In the genomic region with DNA sequence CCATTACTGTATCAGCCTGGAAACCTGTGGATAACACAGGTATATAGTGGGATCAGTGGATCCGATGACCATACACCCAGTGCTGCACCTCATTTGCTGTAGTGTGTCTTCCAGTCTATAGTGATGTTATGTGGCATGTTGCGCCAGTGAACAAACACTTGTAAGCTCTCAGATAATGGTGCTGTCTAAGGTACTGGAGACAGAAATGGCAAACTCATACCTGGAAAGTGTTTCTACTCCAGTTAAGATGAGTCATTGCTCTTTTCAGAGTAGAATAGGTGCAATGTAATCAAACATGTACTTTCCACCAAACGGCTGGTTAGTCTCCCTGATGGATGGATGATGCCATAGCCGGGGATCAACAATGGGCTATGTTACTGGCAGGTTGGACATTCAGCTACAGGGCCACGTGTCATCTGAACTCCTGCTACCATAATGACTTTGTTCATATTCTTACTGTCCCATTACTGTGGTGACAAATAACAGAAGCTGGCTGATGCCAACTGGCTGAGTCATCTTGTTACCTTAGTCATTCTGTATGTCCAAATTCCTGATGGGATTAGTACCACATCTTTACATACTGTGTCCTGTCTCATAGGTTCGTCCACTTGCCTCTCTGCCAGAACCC, we compare ENCODE assay signal across 32 cellular contexts. TPM values are rescaled to one million over a fixed set of nuclear protein-coding genes. Genes with fewer than 3 reads are reported as not detected.
DNase-seq lines count a peak whose midpoint lies in the region; ATAC-seq and TF ChIP-seq lines count a peak whose summit lies in the region.
"Had no signal": no experiment of that assay in that cellular context is flagged by ENCODE, and none has a peak within 500 bp of the region (broad histone marks: within the 10 kb centered on the region; RNA-seq: fewer than 3 reads in every experiment).

No MANE protein-coding gene starts in this region.

- intact Hi-C loops in upper lobe of right lung (cut with DNase I) = no loop called here

- no peak for TF ChIP-seq EP300 in tibial nerve (IDR thresholded peaks at IDR 0.05)

- H3K9me3 Mint-ChIP-seq in endothelial cell (ENCODE audit: unreplicated experiment) = no peaks in the 10 kb centered on the region
- H3K9me3 Mint-ChIP-seq: stimulated activated naive B cell treated with anti-CD40 and anti-IgM and Interleukin-4, amounts not matched to agents 10 μg/mL and 1 μg/mL and 100 μg/mL, for 72 hours; T-helper 2 cell treated with Interferon-gamma antibody and Interleukin-4, amounts not matched to agents 5 μg/mL and 100 μg/mL, for 36 hours had no signal

- H3K9me3 ChIP-seq in upper lobe of right lung = no peaks in the 10 kb centered on the region
- no peaks in the 10 kb centered on the region for H3K9me3 ChIP-seq in tibial nerve
- H3K9me3 ChIP-seq: thoracic aorta had no signal

- DNase-seq in stimulated activated CD4-positive, alpha-beta T cell treated with anti-CD3 and anti-CD28 coated beads, Interleukin-1b, Interleukin-23, amount 100 ng/mL, for 48 hours = peak; percentile 5
- no peak for DNase-seq in stimulated activated CD4-positive, alpha-beta T cell treated with anti-CD3 and anti-CD28 coated beads, Interleukin-4, amount 100 ng/mL, for 4 hours
- DNase-seq in NCI-H2029 treated with DMSO at 0.1 percent for 48 hours (lab: John Stamatoyannopoulos, UW) (peak; percentile 4), coronary artery (ENCODE audit: low spot score) (peak; percentile 19), upper lobe of right lung (no peak), tibial nerve (ENCODE audit: low spot score in 2 of 2) (no peak), middle frontal gyrus (ENCODE audit: extremely low spot score, low spot score) (no peak), endothelial cell (ENCODE audit: low spot score) (no peak)
- DNase-seq: activated B cell treated with CpG ODN at 0.5 μM for 24 hours; activated naive CD4-positive, alpha-beta T cell treated with anti-CD3 and anti-CD28 coated beads, Interleukin-2, amount 50 U/mL, for 16 hours; activated T-cell treated with anti-CD3 and anti-CD28 coated beads, Interleukin-2, amount 50 U/mL, for 1 hour; anterior cingulate cortex; CD4-positive, alpha-beta memory T cell; central memory CD4-positive, alpha-beta T cell; DMS53; erythroblast; foreskin melanocyte; hippocampal formation; NCI-H1092 treated with DMSO at 0.1 percent for 48 hours; NCI-H2081 treated with DMSO at 0.1 percent for 48 hours; NCI-H524; stimulated activated CD4-positive, alpha-beta T cell treated with anti-CD3 and anti-CD28 coated beads, Interleukin-2, amount 100 ng/mL, for 24 hours; stimulated activated naive B cell treated with anti-CD40 and anti-IgM and Interleukin-4, amounts not matched to agents 10 μg/mL and 1 μg/mL and 100 μg/mL, for 72 hours had no signal

- H3K36me3 Mint-ChIP-seq in endothelial cell (ENCODE audit: low read depth, unreplicated experiment) = no peaks in the 10 kb centered on the region
- H3K36me3 Mint-ChIP-seq: CD4-positive, alpha-beta memory T cell; stimulated activated naive B cell treated with anti-CD40 and anti-IgM and Interleukin-4, amounts not matched to agents 10 μg/mL and 1 μg/mL and 100 μg/mL, for 72 hours had no signal

- H3K4me1 Mint-ChIP-seq in endothelial cell (ENCODE audit: unreplicated experiment) = no peaks in the 10 kb centered on the region
- H3K4me1 Mint-ChIP-seq: activated B cell treated with CpG ODN at 0.5 μM for 24 hours; CD4-positive, alpha-beta memory T cell; stimulated activated naive B cell treated with anti-CD40 and anti-IgM and Interleukin-4, amounts not matched to agents 10 μg/mL and 1 μg/mL and 100 μg/mL, for 72 hours had no signal

- H3K4me3 ChIP-seq in coronary artery (no peak overlapping the region), upper lobe of right lung (no peak overlapping the region), tibial nerve (no peak overlapping the region)
- H3K4me3 ChIP-seq: SK-N-MC, skin epidermis, thoracic aorta had no signal

- no peaks in the 10 kb centered on the region for H3K27me3 ChIP-seq in upper lobe of right lung
- no peaks in the 10 kb centered on the region for H3K27me3 ChIP-seq in tibial nerve

- TF ChIP-seq POLR2A in tibial nerve (IDR thresholded peaks at IDR 0.05) = no peak

- H3K4me1 ChIP-seq in upper lobe of right lung (no peaks in the 10 kb centered on the region), tibial nerve (no peaks in the 10 kb centered on the region)

- no peak for TF ChIP-seq CTCF in coronary artery (IDR thresholded peaks at IDR 0.05)
- no peak for TF ChIP-seq CTCF in upper lobe of right lung (IDR thresholded peaks at IDR 0.05)
- TF ChIP-seq CTCF in tibial nerve (IDR thresholded peaks at IDR 0.05) = no peak
- TF ChIP-seq CTCF in endothelial cell (IDR thresholded peaks at IDR 0.05; ENCODE audit: unreplicated experiment) = no peak

- WGBS in tibial nerve, 2 donors = 82 to 96% methylated on average over 6 of the region's 6 CpGs

- no peak overlapping the region for H3K27ac Mint-ChIP-seq in endothelial cell (ENCODE audit: unreplicated experiment)
- H3K27ac Mint-ChIP-seq: activated B cell treated with CpG ODN at 0.5 μM for 24 hours; CD4-positive, alpha-beta memory T cell; stimulated activated naive B cell treated with anti-CD40 and anti-IgM and Interleukin-4, amounts not matched to agents 10 μg/mL and 1 μg/mL and 100 μg/mL, for 72 hours; T-helper 2 cell treated with Interferon-gamma antibody and Interleukin-4, amounts not matched to agents 5 μg/mL and 100 μg/mL, for 36 hours had no signal

- H3K27me3 Mint-ChIP-seq in endothelial cell (ENCODE audit: unreplicated experiment) = peaks cover 3% of the 10 kb centered on the region

- H3K4me3 Mint-ChIP-seq in endothelial cell (ENCODE audit: unreplicated experiment) = no peak overlapping the region
- H3K4me3 Mint-ChIP-seq: activated B cell treated with CpG ODN at 0.5 μM for 24 hours; CD4-positive, alpha-beta memory T cell; stimulated activated naive B cell treated with anti-CD40 and anti-IgM and Interleukin-4, amounts not matched to agents 10 μg/mL and 1 μg/mL and 100 μg/mL, for 72 hours; T-helper 2 cell treated with Interferon-gamma antibody and Interleukin-4, amounts not matched to agents 5 μg/mL and 100 μg/mL, for 36 hours had no signal

- H3K36me3 ChIP-seq in upper lobe of right lung (no peaks in the 10 kb centered on the region), tibial nerve (no peaks in the 10 kb centered on the region)
- H3K36me3 ChIP-seq: thoracic aorta had no signal

- H3K27ac ChIP-seq in coronary artery = no peak overlapping the region
- H3K27ac ChIP-seq in upper lobe of right lung = no peak overlapping the region
- H3K27ac ChIP-seq in tibial nerve = no peak overlapping the region
- H3K27ac ChIP-seq: RWPE1, SK-N-MC, skin epidermis, thoracic aorta had no signal

- peak; percentile 31 for ATAC-seq in upper lobe of right lung
- ATAC-seq: HepG2 had no signal

RNA-seq across cellular contexts. Expression of a gene that starts 6.3 kb away (rescaled TPM):
- total RNA-seq in upper lobe of right lung = 0.98 TPM
- 1 to 10 TPM in 1 of 4 donors, not detected in 3; 3.9 TPM for total RNA-seq in tibial nerve
- not detected for total RNA-seq in endothelial cell (ENCODE audit: unreplicated experiment)
- total RNA-seq: activated B cell treated with CpG ODN at 0.5 μM for 24 hours; CD4-positive, alpha-beta memory T cell; HepG2; lower leg skin; pulmonary artery endothelial cell; thoracic aorta had no signal

RNA-seq across cellular contexts. Expression of a gene that starts 21.8 kb away (rescaled TPM):
- not detected for total RNA-seq in upper lobe of right lung
- not detected for total RNA-seq in tibial nerve
- total RNA-seq in endothelial cell (ENCODE audit: unreplicated experiment) = not detected
- total RNA-seq: activated B cell treated with CpG ODN at 0.5 μM for 24 hours; CD4-positive, alpha-beta memory T cell; HepG2; lower leg skin; mucosa of gallbladder had no signal

RNA-seq across cellular contexts. Expression of a gene that starts 27.4 kb away (rescaled TPM):
- 1.5 TPM for total RNA-seq in upper lobe of right lung
- not detected for total RNA-seq in tibial nerve
- not detected for total RNA-seq in endothelial cell (ENCODE audit: unreplicated experiment)
- total RNA-seq: activated B cell treated with CpG ODN at 0.5 μM for 24 hours; CD4-positive, alpha-beta memory T cell; HepG2; lower leg skin; pulmonary artery endothelial cell had no signal

RNA-seq across cellular contexts. Expression of a gene that starts 36.8 kb away (rescaled TPM):
- 53.3 TPM for total RNA-seq in upper lobe of right lung
- 100 to 1,000 TPM in 1 of 4 donors, 10 to 100 TPM in 3; 34.7 to 185 (median 43.6) TPM for total RNA-seq in tibial nerve
- 1.4 TPM for total RNA-seq in endothelial cell (ENCODE audit: unreplicated experiment)
- total RNA-seq: HepG2 had no signal

Comparison
In these comparisons a context has a peak if more than half of its experiments do, and no peak if none do; other contexts are left out.
1. DNase-seq: peak in stimulated activated CD4-positive, alpha-beta T cell treated with anti-CD3 and anti-CD28 coated beads, Interleukin-1b, Interleukin-23, amount 100 ng/mL, for 48 hours (single experiment), NCI-H2029 treated with DMSO at 0.1 percent for 48 hours (single experiment) and coronary artery (single experiment); none in stimulated activated CD4-positive, alpha-beta T cell treated with anti-CD3 and anti-CD28 coated beads, Interleukin-4, amount 100 ng/mL, for 4 hours (0 of 2), upper lobe of right lung (single experiment), tibial nerve (0 of 2), middle frontal gyrus (single experiment) and endothelial cell (single experiment).